1 cellular context compared by ENCODE assay signal in the genomic region with DNA sequence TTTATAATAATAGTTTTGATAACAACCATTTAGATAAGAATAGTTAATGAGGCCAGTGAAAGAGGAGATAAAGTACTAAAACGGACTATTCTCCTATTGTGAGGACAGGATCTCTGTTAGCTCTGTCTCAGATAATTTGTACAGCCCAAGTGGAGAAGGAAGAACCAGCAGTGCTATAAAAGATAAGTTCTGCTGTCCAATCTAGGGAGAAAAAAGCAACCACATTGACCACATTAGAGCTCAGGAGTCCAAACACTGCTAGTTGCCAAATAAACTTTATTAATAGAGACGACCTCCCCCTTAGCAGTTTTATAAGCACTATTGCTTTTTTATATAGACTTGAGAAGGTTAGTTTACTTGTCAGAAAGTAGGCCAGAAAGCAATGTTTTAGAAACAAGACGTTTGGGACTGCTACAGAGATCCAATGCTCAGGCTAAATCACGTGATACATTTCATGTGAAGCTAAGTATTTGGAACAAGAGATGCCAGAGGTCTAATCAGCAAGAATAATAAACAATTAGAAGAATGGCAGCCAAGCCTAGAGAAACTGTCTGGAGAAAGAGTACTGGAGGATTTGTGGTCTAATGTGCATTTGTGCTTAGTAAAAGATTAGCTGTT.
TF ChIP-seq lines count a peak whose summit lies in the region.

No MANE protein-coding gene starts in this region.

TF ChIP-seq in K562, 482 proteins besides CTCF, POLR2A, EP300 and RAD21:
- TF ChIP-seq, protein P1, sequence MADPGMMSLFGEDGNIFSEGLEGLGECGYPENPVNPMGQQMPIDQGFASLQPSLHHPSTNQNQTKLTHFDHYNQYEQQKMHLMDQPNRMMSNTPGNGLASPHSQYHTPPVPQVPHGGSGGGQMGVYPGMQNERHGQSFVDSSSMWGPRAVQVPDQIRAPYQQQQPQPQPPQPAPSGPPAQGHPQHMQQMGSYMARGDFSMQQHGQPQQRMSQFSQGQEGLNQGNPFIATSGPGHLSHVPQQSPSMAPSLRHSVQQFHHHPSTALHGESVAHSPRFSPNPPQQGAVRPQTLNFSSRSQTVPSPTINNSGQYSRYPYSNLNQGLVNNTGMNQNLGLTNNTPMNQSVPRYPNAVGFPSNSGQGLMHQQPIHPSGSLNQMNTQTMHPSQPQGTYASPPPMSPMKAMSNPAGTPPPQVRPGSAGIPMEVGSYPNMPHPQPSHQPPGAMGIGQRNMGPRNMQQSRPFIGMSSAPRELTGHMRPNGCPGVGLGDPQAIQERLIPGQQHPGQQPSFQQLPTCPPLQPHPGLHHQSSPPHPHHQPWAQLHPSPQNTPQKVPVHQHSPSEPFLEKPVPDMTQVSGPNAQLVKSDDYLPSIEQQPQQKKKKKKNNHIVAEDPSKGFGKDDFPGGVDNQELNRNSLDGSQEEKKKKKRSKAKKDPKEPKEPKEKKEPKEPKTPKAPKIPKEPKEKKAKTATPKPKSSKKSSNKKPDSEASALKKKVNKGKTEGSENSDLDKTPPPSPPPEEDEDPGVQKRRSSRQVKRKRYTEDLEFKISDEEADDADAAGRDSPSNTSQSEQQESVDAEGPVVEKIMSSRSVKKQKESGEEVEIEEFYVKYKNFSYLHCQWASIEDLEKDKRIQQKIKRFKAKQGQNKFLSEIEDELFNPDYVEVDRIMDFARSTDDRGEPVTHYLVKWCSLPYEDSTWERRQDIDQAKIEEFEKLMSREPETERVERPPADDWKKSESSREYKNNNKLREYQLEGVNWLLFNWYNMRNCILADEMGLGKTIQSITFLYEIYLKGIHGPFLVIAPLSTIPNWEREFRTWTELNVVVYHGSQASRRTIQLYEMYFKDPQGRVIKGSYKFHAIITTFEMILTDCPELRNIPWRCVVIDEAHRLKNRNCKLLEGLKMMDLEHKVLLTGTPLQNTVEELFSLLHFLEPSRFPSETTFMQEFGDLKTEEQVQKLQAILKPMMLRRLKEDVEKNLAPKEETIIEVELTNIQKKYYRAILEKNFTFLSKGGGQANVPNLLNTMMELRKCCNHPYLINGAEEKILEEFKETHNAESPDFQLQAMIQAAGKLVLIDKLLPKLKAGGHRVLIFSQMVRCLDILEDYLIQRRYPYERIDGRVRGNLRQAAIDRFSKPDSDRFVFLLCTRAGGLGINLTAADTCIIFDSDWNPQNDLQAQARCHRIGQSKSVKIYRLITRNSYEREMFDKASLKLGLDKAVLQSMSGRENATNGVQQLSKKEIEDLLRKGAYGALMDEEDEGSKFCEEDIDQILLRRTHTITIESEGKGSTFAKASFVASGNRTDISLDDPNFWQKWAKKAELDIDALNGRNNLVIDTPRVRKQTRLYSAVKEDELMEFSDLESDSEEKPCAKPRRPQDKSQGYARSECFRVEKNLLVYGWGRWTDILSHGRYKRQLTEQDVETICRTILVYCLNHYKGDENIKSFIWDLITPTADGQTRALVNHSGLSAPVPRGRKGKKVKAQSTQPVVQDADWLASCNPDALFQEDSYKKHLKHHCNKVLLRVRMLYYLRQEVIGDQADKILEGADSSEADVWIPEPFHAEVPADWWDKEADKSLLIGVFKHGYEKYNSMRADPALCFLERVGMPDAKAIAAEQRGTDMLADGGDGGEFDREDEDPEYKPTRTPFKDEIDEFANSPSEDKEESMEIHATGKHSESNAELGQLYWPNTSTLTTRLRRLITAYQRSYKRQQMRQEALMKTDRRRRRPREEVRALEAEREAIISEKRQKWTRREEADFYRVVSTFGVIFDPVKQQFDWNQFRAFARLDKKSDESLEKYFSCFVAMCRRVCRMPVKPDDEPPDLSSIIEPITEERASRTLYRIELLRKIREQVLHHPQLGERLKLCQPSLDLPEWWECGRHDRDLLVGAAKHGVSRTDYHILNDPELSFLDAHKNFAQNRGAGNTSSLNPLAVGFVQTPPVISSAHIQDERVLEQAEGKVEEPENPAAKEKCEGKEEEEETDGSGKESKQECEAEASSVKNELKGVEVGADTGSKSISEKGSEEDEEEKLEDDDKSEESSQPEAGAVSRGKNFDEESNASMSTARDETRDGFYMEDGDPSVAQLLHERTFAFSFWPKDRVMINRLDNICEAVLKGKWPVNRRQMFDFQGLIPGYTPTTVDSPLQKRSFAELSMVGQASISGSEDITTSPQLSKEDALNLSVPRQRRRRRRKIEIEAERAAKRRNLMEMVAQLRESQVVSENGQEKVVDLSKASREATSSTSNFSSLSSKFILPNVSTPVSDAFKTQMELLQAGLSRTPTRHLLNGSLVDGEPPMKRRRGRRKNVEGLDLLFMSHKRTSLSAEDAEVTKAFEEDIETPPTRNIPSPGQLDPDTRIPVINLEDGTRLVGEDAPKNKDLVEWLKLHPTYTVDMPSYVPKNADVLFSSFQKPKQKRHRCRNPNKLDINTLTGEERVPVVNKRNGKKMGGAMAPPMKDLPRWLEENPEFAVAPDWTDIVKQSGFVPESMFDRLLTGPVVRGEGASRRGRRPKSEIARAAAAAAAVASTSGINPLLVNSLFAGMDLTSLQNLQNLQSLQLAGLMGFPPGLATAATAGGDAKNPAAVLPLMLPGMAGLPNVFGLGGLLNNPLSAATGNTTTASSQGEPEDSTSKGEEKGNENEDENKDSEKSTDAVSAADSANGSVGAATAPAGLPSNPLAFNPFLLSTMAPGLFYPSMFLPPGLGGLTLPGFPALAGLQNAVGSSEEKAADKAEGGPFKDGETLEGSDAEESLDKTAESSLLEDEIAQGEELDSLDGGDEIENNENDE (IDR thresholded peaks at IDR 0.05; ENCODE audit: low read depth, low read length), result no peak
- TF ChIP-seq NRF1 (conservative IDR thresholded peaks at IDR 0.05 in 1 of 2, IDR thresholded peaks at IDR 0.05 in 1 of 2) (no peak), RBM25 (IDR thresholded peaks at IDR 0.05; ENCODE audit: low read depth, low read length, severe bottlenecking) (no peak), NCOA2 (IDR thresholded peaks at IDR 0.05; ENCODE audit: partially characterized antibody in 2 of 2) (no peak), RAD51 (IDR thresholded peaks at IDR 0.05; ENCODE audit: borderline replicate concordance, low read depth) (peak; percentile 41; the same call in 1 of the 2 replicates)
- TF ChIP-seq, protein P2, sequence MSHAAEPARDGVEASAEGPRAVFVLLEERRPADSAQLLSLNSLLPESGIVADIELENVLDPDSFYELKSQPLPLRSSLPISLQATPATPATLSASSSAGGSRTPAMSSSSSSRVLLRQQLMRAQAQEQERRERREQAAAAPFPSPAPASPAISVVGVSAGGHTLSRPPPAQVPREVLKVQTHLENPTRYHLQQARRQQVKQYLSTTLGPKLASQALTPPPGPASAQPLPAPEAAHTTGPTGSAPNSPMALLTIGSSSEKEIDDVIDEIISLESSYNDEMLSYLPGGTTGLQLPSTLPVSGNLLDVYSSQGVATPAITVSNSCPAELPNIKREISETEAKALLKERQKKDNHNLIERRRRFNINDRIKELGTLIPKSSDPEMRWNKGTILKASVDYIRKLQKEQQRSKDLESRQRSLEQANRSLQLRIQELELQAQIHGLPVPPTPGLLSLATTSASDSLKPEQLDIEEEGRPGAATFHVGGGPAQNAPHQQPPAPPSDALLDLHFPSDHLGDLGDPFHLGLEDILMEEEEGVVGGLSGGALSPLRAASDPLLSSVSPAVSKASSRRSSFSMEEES (CRISPR knock-in tag; IDR thresholded peaks at IDR 0.05), result peak; percentile 80
